Comparison of ENCODE assay signal across 11 cellular contexts in genomic region chr9:120902286-120902685, GRCh38. TPM values are rescaled to one million over a fixed set of nuclear protein-coding genes. Genes with fewer than 3 reads are reported as not detected.
DNase-seq lines count a peak whose midpoint lies in the region; ATAC-seq and TF ChIP-seq lines count a peak whose summit lies in the region.
"Had no signal": no experiment of that assay in that cellular context is flagged by ENCODE, and none has a peak within 500 bp of the region (broad histone marks: within the 10 kb centered on the region; RNA-seq: fewer than 3 reads in every experiment).

No MANE protein-coding gene starts in this region.

- peak overlapping the region; percentile 40 for H3K4me3 Mint-ChIP-seq in T-helper 1 cell treated with Interleukin-12 subunit alpha and Interleukin-12 subunit beta and Interleukin-4 antibody, amounts not matched to agents 30 μg/mL and 1 μg/mL, for 36 hours
- no peak overlapping the region for H3K4me3 Mint-ChIP-seq in IgD-negative memory B cell
- no peak overlapping the region for H3K4me3 Mint-ChIP-seq in activated T-helper 2 cell treated with anti-CD3 and anti-CD28 coated beads, Interferon-gamma antibody, Interleukin-2, Interleukin-4, amounts not matched to agents 10 μg/mL and 5 μg/mL and 100 μg/mL, durations not matched to agents 14 hours and 24 hours and 36 hours (ENCODE audit: low read depth)
- H3K4me3 Mint-ChIP-seq in WTC11: no peak overlapping the region

- peaks cover 61% of the 10 kb centered on the region for H3K4me1 Mint-ChIP-seq in T-helper 1 cell treated with Interleukin-12 subunit alpha and Interleukin-12 subunit beta and Interleukin-4 antibody, amounts not matched to agents 30 μg/mL and 1 μg/mL, for 36 hours (ENCODE audit: low read depth)
- H3K4me1 Mint-ChIP-seq in IgD-negative memory B cell: peaks cover 37 to 47% (median 46%) of the 10 kb centered on the region in 3 donors
- H3K4me1 Mint-ChIP-seq in activated T-helper 2 cell treated with anti-CD3 and anti-CD28 coated beads, Interferon-gamma antibody, Interleukin-2, Interleukin-4, amounts not matched to agents 10 μg/mL and 5 μg/mL and 100 μg/mL, durations not matched to agents 14 hours and 24 hours and 36 hours (ENCODE audit: low read depth): peaks cover 82% of the 10 kb centered on the region
- no peaks in the 10 kb centered on the region for H3K4me1 Mint-ChIP-seq in WTC11

- DNase-seq in T-helper 1 cell (no peak), spleen (no peak), WTC11 (ENCODE audit: low spot score) (no peak), NCI-H1105 (lab: John Stamatoyannopoulos, UW) (no peak)
- DNase-seq in activated T-helper 2 cell treated with anti-CD3 and anti-CD28 coated beads, Interferon-gamma antibody, Interleukin-2, Interleukin-4, amounts not matched to agents 10 μg/mL and 5 μg/mL and 100 μg/mL, durations not matched to agents 14 hours and 24 hours and 36 hours (ENCODE audit: low spot score): no peak
- DNase-seq: ACHN, left ventricle myocardium superior, T-helper 9 cell had no signal

- no peak for ATAC-seq in WTC11
- no peak for ATAC-seq in HG02852 (IDR thresholded peaks at IDR 0.05; ENCODE audit: unreplicated experiment)
- ATAC-seq: left ventricle myocardium superior had no signal

- peaks cover 16 to 71% (median 33%) of the 10 kb centered on the region in 6 donors for H3K4me1 ChIP-seq in spleen

- H3K9me3 ChIP-seq in spleen: no peaks in the 10 kb centered on the region

- H3K27me3 ChIP-seq in spleen (replicated peaks in 1 of 7): no peaks in the 10 kb centered on the region

- H3K27ac ChIP-seq in spleen: peak overlapping the region in 5 of 8 donors; percentile 16 to 84 (median 78)

- intact Hi-C loops in activated T-helper 2 cell treated with anti-CD3 and anti-CD28 coated beads, Interferon-gamma antibody, Interleukin-2, Interleukin-4, amounts not matched to agents 10 μg/mL and 5 μg/mL and 100 μg/mL, durations not matched to agents 14 hours and 24 hours and 36 hours (cut with micrococcal nuclease): no loop called here
- intact Hi-C loops in spleen (cut with DNase I; ENCODE audit: low total_unique reads): no loop called here

- no peak overlapping the region for H3K4me3 ChIP-seq in spleen

- POLR2A ChIA-PET in WTC11 (lab: Charles Lee): no interaction called here

- TF ChIP-seq CTCF in spleen (IDR thresholded peaks at IDR 0.05 in 8 of 11, conservative IDR thresholded peaks at IDR 0.05 in 3 of 11) (no peak), WTC11 (IDR thresholded peaks at IDR 0.05) (no peak)

- 52 to 62% (median 56%) methylated on average over 5 of the region's 5 CpGs for WGBS in spleen, 5 donors

- H3K36me3 Mint-ChIP-seq in T-helper 1 cell treated with Interleukin-12 subunit alpha and Interleukin-12 subunit beta and Interleukin-4 antibody, amounts not matched to agents 30 μg/mL and 1 μg/mL, for 36 hours (ENCODE audit: low read depth): peaks cover 59% of the 10 kb centered on the region
- no peaks in the 10 kb centered on the region for H3K36me3 Mint-ChIP-seq in IgD-negative memory B cell
- H3K36me3 Mint-ChIP-seq in activated T-helper 2 cell treated with anti-CD3 and anti-CD28 coated beads, Interferon-gamma antibody, Interleukin-2, Interleukin-4, amounts not matched to agents 10 μg/mL and 5 μg/mL and 100 μg/mL, durations not matched to agents 14 hours and 24 hours and 36 hours (ENCODE audit: low read depth): peaks cover 92% of the 10 kb centered on the region
- no peaks in the 10 kb centered on the region for H3K36me3 Mint-ChIP-seq in WTC11

- H3K36me3 ChIP-seq in spleen: peaks cover 0 to 37% (median 0%) of the 10 kb centered on the region in 6 donors

- no peaks in the 10 kb centered on the region for H3K9me3 Mint-ChIP-seq in T-helper 1 cell treated with Interleukin-12 subunit alpha and Interleukin-12 subunit beta and Interleukin-4 antibody, amounts not matched to agents 30 μg/mL and 1 μg/mL, for 36 hours
- no peaks in the 10 kb centered on the region for H3K9me3 Mint-ChIP-seq in IgD-negative memory B cell
- H3K9me3 Mint-ChIP-seq in activated T-helper 2 cell treated with anti-CD3 and anti-CD28 coated beads, Interferon-gamma antibody, Interleukin-2, Interleukin-4, amounts not matched to agents 10 μg/mL and 5 μg/mL and 100 μg/mL, durations not matched to agents 14 hours and 24 hours and 36 hours: no peaks in the 10 kb centered on the region
- H3K9me3 Mint-ChIP-seq in WTC11: no peaks in the 10 kb centered on the region

- peak overlapping the region; percentile 88 for H3K27ac Mint-ChIP-seq in T-helper 1 cell treated with Interleukin-12 subunit alpha and Interleukin-12 subunit beta and Interleukin-4 antibody, amounts not matched to agents 30 μg/mL and 1 μg/mL, for 36 hours
- peak overlapping the region; percentile 62 to 95 (median 83) for H3K27ac Mint-ChIP-seq in IgD-negative memory B cell
- H3K27ac Mint-ChIP-seq in activated T-helper 2 cell treated with anti-CD3 and anti-CD28 coated beads, Interferon-gamma antibody, Interleukin-2, Interleukin-4, amounts not matched to agents 10 μg/mL and 5 μg/mL and 100 μg/mL, durations not matched to agents 14 hours and 24 hours and 36 hours: peak overlapping the region; percentile 70
- H3K27ac Mint-ChIP-seq in WTC11: no peak overlapping the region

- CTCF ChIA-PET in WTC11 (lab: Charles Lee): no interaction called here

- no peaks in the 10 kb centered on the region for H3K27me3 Mint-ChIP-seq in T-helper 1 cell treated with Interleukin-12 subunit alpha and Interleukin-12 subunit beta and Interleukin-4 antibody, amounts not matched to agents 30 μg/mL and 1 μg/mL, for 36 hours (ENCODE audit: low read depth)
- H3K27me3 Mint-ChIP-seq in IgD-negative memory B cell (no peaks in the 10 kb centered on the region), WTC11 (ENCODE audit: low read depth) (no peaks in the 10 kb centered on the region)
- no peaks in the 10 kb centered on the region for H3K27me3 Mint-ChIP-seq in activated T-helper 2 cell treated with anti-CD3 and anti-CD28 coated beads, Interferon-gamma antibody, Interleukin-2, Interleukin-4, amounts not matched to agents 10 μg/mL and 5 μg/mL and 100 μg/mL, durations not matched to agents 14 hours and 24 hours and 36 hours (ENCODE audit: low read depth)

- no peak for TF ChIP-seq POLR2A in spleen (IDR thresholded peaks at IDR 0.05)

TF ChIP-seq in WTC11, 78 proteins besides CTCF, POLR2A, EP300 and RAD21 (continues in another document):
- no peak for TF ChIP-seq ZMAT4 (CRISPR knock-in tag; IDR thresholded peaks at IDR 0.05)
- TF ChIP-seq ATF6 (CRISPR knock-in tag; IDR thresholded peaks at IDR 0.05): no peak
- TF ChIP-seq ZNF317 (CRISPR knock-in tag; IDR thresholded peaks at IDR 0.05; ENCODE audit: borderline replicate concordance, low read depth): no peak

RNA-seq across cellular contexts. Expression of gene TRAF1, which starts 24.3 kb away (rescaled TPM):
- 1.3 TPM for polyA plus RNA-seq in IgD-negative memory B cell
- 164 TPM in 2 replicates for total RNA-seq in activated T-helper 2 cell treated with anti-CD3 and anti-CD28 coated beads, Interferon-gamma antibody, Interleukin-2, Interleukin-4, amounts not matched to agents 10 μg/mL and 5 μg/mL and 100 μg/mL, durations not matched to agents 14 hours and 24 hours and 36 hours
- total RNA-seq in spleen: 10 to 100 TPM; 11.9 to 29.2 (median 22.4) TPM
- 10 to 100 TPM in 2 of 3 donors, 1 to 10 TPM in 1; 8.6 to 13.0 (median 10.2) TPM for polyA plus RNA-seq in spleen
- total RNA-seq in WTC11 (2021): 1.8 to 3.1 TPM (median 2.9 TPM) in 3 replicates

RNA-seq across cellular contexts. Expression of gene PHF19, which starts 25.3 kb away (rescaled TPM):
- polyA plus RNA-seq in IgD-negative memory B cell (3.9 TPM), spleen (10 to 100 TPM; 12.6 to 29.4 (median 27.7) TPM)
- 167 and 170 TPM in 2 replicates for total RNA-seq in activated T-helper 2 cell treated with anti-CD3 and anti-CD28 coated beads, Interferon-gamma antibody, Interleukin-2, Interleukin-4, amounts not matched to agents 10 μg/mL and 5 μg/mL and 100 μg/mL, durations not matched to agents 14 hours and 24 hours and 36 hours
- total RNA-seq in spleen (10 to 100 TPM; 33.4 to 53.0 (median 40.5) TPM), WTC11 (2021) (29.3 to 39.0 TPM (median 35.4 TPM) in 3 replicates)

RNA-seq across cellular contexts. Expression of gene PSMD5, which starts 59.6 kb away (rescaled TPM):
- polyA plus RNA-seq in IgD-negative memory B cell: 16.8 TPM
- 61.8 and 67.9 TPM in 2 replicates for total RNA-seq in activated T-helper 2 cell treated with anti-CD3 and anti-CD28 coated beads, Interferon-gamma antibody, Interleukin-2, Interleukin-4, amounts not matched to agents 10 μg/mL and 5 μg/mL and 100 μg/mL, durations not matched to agents 14 hours and 24 hours and 36 hours
- 10 to 100 TPM; 26.1 to 41.4 (median 34.8) TPM for total RNA-seq in spleen
- polyA plus RNA-seq in spleen: 10 to 100 TPM in 2 of 3 donors, 1 to 10 TPM in 1; 8.9 to 14.0 (median 11.3) TPM
- 61.1 to 65.9 TPM (median 65.8 TPM) in 3 replicates for total RNA-seq in WTC11 (2021)
